ENCODE assay signal across 8 cellular contexts in genomic region chr12:56521209-56521589, GRCh38. TPM values are rescaled to one million over a fixed set of nuclear protein-coding genes. Genes with fewer than 3 reads are reported as not detected.
A peak's percentile ranks its signal among the peaks of the same experiment; 100 is the strongest.
DNase-seq lines count a peak whose midpoint lies in the region; ATAC-seq and TF ChIP-seq lines count a peak whose summit lies in the region.

No MANE protein-coding gene starts in this region.

- no peak for TF ChIP-seq CTCF in BE2C (IDR thresholded peaks at IDR 0.05; ENCODE audit: low read depth, low read length)

- peaks cover 19 to 44% (median 35%) of the 10 kb centered on the region in 4 donors for H3K4me1 Mint-ChIP-seq in naive thymus-derived CD8-positive, alpha-beta T cell

- peak overlapping the region; percentile 38 to 54 for H3K9ac ChIP-seq in duodenal mucosa (ENCODE audit: low read depth in 1 of 2, low read length in 2 of 2)

- peak overlapping the region; percentile 59 for H3K27ac ChIP-seq in duodenal mucosa (ENCODE audit: low read depth, low read length)

- H3K27me3 ChIP-seq in BE2C (no peaks in the 10 kb centered on the region), MG63 (no peaks in the 10 kb centered on the region), duodenal mucosa (ENCODE audit: control insufficient read depth in 1 of 2, insufficient read depth in 2 of 2, low read length in 2 of 2) (no peaks in the 10 kb centered on the region)

- H3K27ac Mint-ChIP-seq in naive thymus-derived CD8-positive, alpha-beta T cell = peak overlapping the region in 9 of 10 donors; percentile 68 to 99 (median 92)

- H3K27me3 Mint-ChIP-seq in naive thymus-derived CD8-positive, alpha-beta T cell = no peaks in the 10 kb centered on the region

- no peak for DNase-seq in BE2C
- DNase-seq in MG63 = no peak
- DNase-seq in naive thymus-derived CD8-positive, alpha-beta T cell = no peak
- DNase-seq in HK-2 (ENCODE audit: unreplicated experiment) = no peak
- no peak for DNase-seq in RKO (ENCODE audit: low spot score)
- DNase-seq in NCI-H187 (lab: John Stamatoyannopoulos, UW) = no peak

- H3K4me3 Mint-ChIP-seq in naive thymus-derived CD8-positive, alpha-beta T cell = peak overlapping the region; percentile 84 to 98 (median 88)

- H3K36me3 Mint-ChIP-seq in naive thymus-derived CD8-positive, alpha-beta T cell = no peaks in the 10 kb centered on the region

- no peaks in the 10 kb centered on the region for H3K9me3 ChIP-seq in BE2C
- H3K9me3 ChIP-seq in MG63 = no peaks in the 10 kb centered on the region
- no peaks in the 10 kb centered on the region for H3K9me3 ChIP-seq in duodenal mucosa (ENCODE audit: control insufficient read depth in 1 of 2, low read length in 2 of 2)

- POLR2A ChIA-PET in naive thymus-derived CD8-positive, alpha-beta T cell (lab: Charles Lee) = interaction anchor here (0.6 to 3.0 kb wide), 11 partner anchors 10 to 769 kb away, joined by 3 to 28 read pairs (median 5); partner anchors contain the start of genes BAZ2A and STAT2

- H3K4me1 ChIP-seq in BE2C = no peaks in the 10 kb centered on the region
- H3K4me1 ChIP-seq in duodenal mucosa (ENCODE audit: control insufficient read depth in 1 of 2, insufficient read depth in 2 of 2, low read length in 2 of 2) = peaks cover 0 to 9% of the 10 kb centered on the region in 2 donors

- H3K36me3 ChIP-seq in BE2C = no peaks in the 10 kb centered on the region; the same call in 1 of the 2 replicates
- H3K36me3 ChIP-seq in MG63 = no peaks in the 10 kb centered on the region
- H3K36me3 ChIP-seq in duodenal mucosa (ENCODE audit: control insufficient read depth in 1 of 2, insufficient read depth in 2 of 2, low read length in 2 of 2) = no peaks in the 10 kb centered on the region

- H3K4me3 ChIP-seq in BE2C (ENCODE audit: low read depth, low read length) (peak overlapping the region; percentile 67), MG63 (peak overlapping the region; percentile 78), duodenal mucosa (ENCODE audit: low read depth in 1 of 2, low read length in 2 of 2) (peak overlapping the region; percentile 69 to 84)

- ATAC-seq in naive thymus-derived CD8-positive, alpha-beta T cell = peak; percentile 63 to 73
- ATAC-seq in HG02610 (IDR thresholded peaks at IDR 0.05; ENCODE audit: unreplicated experiment) = no peak

- no peaks in the 10 kb centered on the region for H3K9me3 Mint-ChIP-seq in naive thymus-derived CD8-positive, alpha-beta T cell

RNA-seq across cellular contexts. Expression of gene RBMS2, which starts 0.4 kb away (rescaled TPM):
- polyA plus RNA-seq in BE2C (2012; ENCODE audit: insufficient read depth, insufficient read length, low read depth) = 4.4 TPM
- 3.8 and 4.4 TPM in 2 replicates for total RNA-seq in MG63 (2014; rRNA removed; shearing (Covaris generic); ENCODE audit: low replicate concordance)
- total RNA-seq in naive thymus-derived CD8-positive, alpha-beta T cell = 1 to 10 TPM; 4.1 to 4.7 TPM
- 1 to 10 TPM; 1.2 to 6.2 (median 2.2) TPM for polyA plus RNA-seq in naive thymus-derived CD8-positive, alpha-beta T cell

RNA-seq across cellular contexts. Expression of gene GLS2, which starts 33.2 kb away (rescaled TPM):
- not detected for polyA plus RNA-seq in BE2C (2012; ENCODE audit: insufficient read depth, insufficient read length, low read depth)
- total RNA-seq in MG63 (2014; rRNA removed; shearing (Covaris generic); ENCODE audit: low replicate concordance) = 1.5 TPM in 1 of 2 replicates, not detected in the other
- total RNA-seq in naive thymus-derived CD8-positive, alpha-beta T cell = 10 to 100 TPM; 10.9 to 11.5 TPM
- 1 to 10 TPM; 3.2 to 6.5 (median 6.4) TPM for polyA plus RNA-seq in naive thymus-derived CD8-positive, alpha-beta T cell

RNA-seq across cellular contexts. Expression of gene SPRYD4, which starts 52.8 kb away (rescaled TPM):
- 3.3 TPM for polyA plus RNA-seq in BE2C (2012; ENCODE audit: insufficient read depth, insufficient read length, low read depth)
- 0.35 and 0.69 TPM in 2 replicates for total RNA-seq in MG63 (2014; rRNA removed; shearing (Covaris generic); ENCODE audit: low replicate concordance)
- total RNA-seq in naive thymus-derived CD8-positive, alpha-beta T cell = 1 to 10 TPM; 9.0 to 9.4 TPM
- 1 to 10 TPM; 1.3 to 1.6 (median 1.4) TPM for polyA plus RNA-seq in naive thymus-derived CD8-positive, alpha-beta T cell
